Comparison of ENCODE assay signal across 8 cellular contexts in genomic region chr17:17724307-17724921, GRCh38. TPM values are rescaled to one million over a fixed set of nuclear protein-coding genes. Genes with fewer than 3 reads are reported as not detected.
A peak's percentile ranks its signal among the peaks of the same experiment; 100 is the strongest.
DNase-seq lines count a peak whose midpoint lies in the region; ATAC-seq, FAIRE-seq and TF ChIP-seq lines count a peak whose summit lies in the region.

No MANE protein-coding gene starts in this region.

- H3K9me3 ChIP-seq in lung (ENCODE audit: control insufficient read depth in 2 of 2, insufficient read depth in 1 of 2, low read length in 1 of 2) = no peaks in the 10 kb centered on the region
- H3K9me3 ChIP-seq in kidney (ENCODE audit: control insufficient read depth in 1 of 2, low read length in 2 of 2) = no peaks in the 10 kb centered on the region

- FAIRE-seq in kidney (lab: Jason Lieb, UNC) = no peak

- TF ChIP-seq CTCF in cardiac fibroblast (IDR thresholded peaks at IDR 0.05; ENCODE audit: low read depth, low read length) (no peak), lung (IDR thresholded peaks at IDR 0.05; ENCODE audit: control extremely low read depth, extremely low read depth) (no peak), kidney (IDR thresholded peaks at IDR 0.05; ENCODE audit: borderline replicate concordance, extremely low read depth, insufficient read depth) (no peak)

- WGBS in lung, 2 donors = 1% methylated on average over 39 to 46 of the region's 46 CpGs
- under 1% methylated on average over 46 of the region's 46 CpGs for WGBS in urinary bladder

- no peaks in the 10 kb centered on the region for H3K27me3 ChIP-seq in lung (ENCODE audit: control insufficient read depth, insufficient read depth)

- peaks cover 3 to 21% of the 10 kb centered on the region in 2 donors for H3K4me1 ChIP-seq in lung (ENCODE audit: control insufficient read depth in 2 of 2, insufficient read depth in 2 of 2, low read length in 2 of 2)
- no peaks in the 10 kb centered on the region for H3K4me1 ChIP-seq in urinary bladder (ENCODE audit: insufficient read depth)
- peaks cover 6 to 15% of the 10 kb centered on the region in 2 donors for H3K4me1 ChIP-seq in kidney (ENCODE audit: control insufficient read depth in 1 of 2, insufficient read depth in 1 of 2, low read depth in 1 of 2, low read length in 2 of 2)

- H3K27ac ChIP-seq in lung (ENCODE audit: low read depth in 1 of 2, low read length in 1 of 2) (peak overlapping the region in 1 of 2 donors; percentile 37), urinary bladder (ENCODE audit: low read depth) (peak overlapping the region; percentile 70), kidney (ENCODE audit: low read depth in 2 of 2, low read length in 2 of 2) (peak overlapping the region in 1 of 2 donors; percentile 58)

- intact Hi-C loops in kidney (cut with DNase I) = no loop called here

- no peaks in the 10 kb centered on the region for H3K36me3 ChIP-seq in lung (ENCODE audit: control insufficient read depth in 2 of 2, insufficient read depth in 2 of 2, low read length in 2 of 2)
- no peaks in the 10 kb centered on the region for H3K36me3 ChIP-seq in urinary bladder (ENCODE audit: insufficient read depth)
- H3K36me3 ChIP-seq in kidney (ENCODE audit: control insufficient read depth in 1 of 2, insufficient read depth in 2 of 2, low read length in 2 of 2) = no peaks in the 10 kb centered on the region

- peak; percentile 51 for ATAC-seq in HG03175 (IDR thresholded peaks at IDR 0.05; ENCODE audit: unreplicated experiment)
- no peak for ATAC-seq in lung (ENCODE audit: insufficient read depth, low FRiP score)

- in situ Hi-C loops in G401 (cut with HindIII; ENCODE audit: low sequenced_read_pairs) = no loop called here

- H3K9ac ChIP-seq in kidney (ENCODE audit: low read length in 2 of 2) = peak overlapping the region in 1 of 2 donors; percentile 65

- DNase-seq in G401 (ENCODE audit: low spot score) = peak; percentile 45
- DNase-seq in cardiac fibroblast (ENCODE audit: low read depth in 2 of 2) = peak; percentile 55
- DNase-seq in lung (ENCODE audit: low spot score) = no peak
- DNase-seq in kidney = no peak
- DNase-seq in mesenteric fat pad (ENCODE audit: low spot score) = no peak
- no peak for DNase-seq in 8988T

- peak overlapping the region; percentile 49 to 55 for H3K4me3 ChIP-seq in cardiac fibroblast (replicated peaks in 1 of 2; ENCODE audit: low read depth in 2 of 2, low read length in 2 of 2)
- peak overlapping the region; percentile 40 for H3K4me3 ChIP-seq in lung
- H3K4me3 ChIP-seq in urinary bladder (ENCODE audit: low read depth, low read length) = peak overlapping the region; percentile 60
- peak overlapping the region in 1 of 2 donors; percentile 56 for H3K4me3 ChIP-seq in kidney (ENCODE audit: low read length in 2 of 2)

RNA-seq across cellular contexts. Expression of gene RAI1, which starts 43.2 kb away (rescaled TPM):
- total RNA-seq in G401 (2014; rRNA removed; shearing (Covaris generic)) = 12.0 and 13.8 TPM in 2 replicates
- total RNA-seq in lung (10 to 100 TPM; 41.6 to 44.4 TPM), urinary bladder (17.5 TPM), kidney (50.5 TPM), mesenteric fat pad (21.2 TPM)
- polyA plus RNA-seq in lung (10 to 100 TPM; 14.5 to 15.1 TPM), urinary bladder (20.2 TPM), kidney (ENCODE audit: insufficient read depth, low read depth, low replicate concordance) (6.7 TPM)

Comparison
In these comparisons a context has a peak if more than half of its experiments do, and no peak if none do; other contexts are left out.
1. DNase-seq: peak in G401 (single experiment) and cardiac fibroblast (2 of 2); none in lung (single experiment), kidney (single experiment), mesenteric fat pad (single experiment) and 8988T (single experiment).